1 cellular context compared by ENCODE assay signal in the genomic region with DNA sequence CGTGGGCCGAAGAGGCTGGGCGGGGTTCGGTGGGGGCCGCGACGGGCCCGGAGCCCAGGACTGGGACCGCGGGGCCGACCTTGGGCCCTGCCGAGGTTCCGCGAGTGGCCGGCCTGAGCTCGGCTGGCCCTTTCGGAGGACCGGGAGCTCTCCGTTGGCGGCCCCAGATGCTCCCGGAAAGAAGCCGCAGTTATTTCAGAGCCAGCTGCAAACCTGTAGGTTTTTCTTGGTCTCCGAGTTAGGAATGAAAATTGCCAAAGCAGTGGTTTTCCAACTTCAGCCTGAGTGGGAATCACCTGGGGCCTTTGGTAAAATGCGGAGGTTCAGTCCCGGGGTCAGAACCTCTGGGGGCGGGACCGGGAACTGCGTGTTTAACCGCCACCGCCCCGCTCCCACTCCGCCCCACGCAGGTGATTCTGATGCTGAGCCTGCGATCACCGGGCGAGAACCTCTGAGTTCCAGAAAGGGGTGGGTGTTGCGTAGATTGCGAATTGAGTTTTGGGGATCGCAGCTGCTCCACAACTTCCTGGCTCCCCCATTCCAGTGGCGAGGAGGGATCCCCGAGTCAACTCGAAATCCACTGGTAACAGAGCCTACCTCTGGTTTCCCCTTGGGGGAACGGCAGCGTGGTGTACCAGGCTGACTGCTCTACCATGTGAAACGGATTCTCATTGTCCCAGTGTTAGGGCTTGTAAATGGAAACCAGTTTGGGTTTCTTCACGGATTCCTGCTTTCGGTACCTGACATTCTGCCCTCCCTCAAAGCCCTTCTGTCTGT.
TF ChIP-seq lines count a peak whose summit lies in the region.
"Not testable (repeated sequence)": the region's sequence is repeated elsewhere in the genome, so short reads cannot be mapped to it uniquely, and the experiment has no call there.

No MANE protein-coding gene starts in this region.

TF ChIP-seq in HepG2, 621 proteins besides CTCF, POLR2A, EP300 and RAD21 (continues in another document):
- TF ChIP-seq ZNF224 (CRISPR knock-in tag; IDR thresholded peaks at IDR 0.05) (0 out of 2 replicates have a peak, but pooled peaks have one; percentile 7), PRMT3 (CRISPR knock-in tag; IDR thresholded peaks at IDR 0.05; ENCODE audit: borderline replicate concordance, low read depth) (peak; percentile 90; the same call in 1 of the 2 replicates), ZNF878 (CRISPR knock-in tag; IDR thresholded peaks at IDR 0.05) (0 out of 2 replicates have a peak, but pooled peaks have one; percentile 6), ZNF780A (CRISPR knock-in tag; IDR thresholded peaks at IDR 0.05) (0 out of 2 replicates have a peak, but pooled peaks have one; percentile 11), MAF1 (CRISPR knock-in tag; IDR thresholded peaks at IDR 0.05; ENCODE audit: borderline replicate concordance) (0 out of 2 replicates have a peak, but pooled peaks have one; percentile 47), ZNF232 (CRISPR knock-in tag; IDR thresholded peaks at IDR 0.05; ENCODE audit: borderline replicate concordance) (0 out of 2 replicates have a peak, but pooled peaks have one; percentile 33), NR2F6 (IDR thresholded peaks at IDR 0.05) (peak; percentile 44; the same call in 1 of the 2 replicates), KMT2A (CRISPR knock-in tag; IDR thresholded peaks at IDR 0.05) (peak; percentile 21; the same call in 1 of the 2 replicates), NFATC3 (CRISPR knock-in tag; IDR thresholded peaks at IDR 0.05) (0 out of 2 replicates have a peak, but pooled peaks have one; percentile 41), ZNF709 (CRISPR knock-in tag; IDR thresholded peaks at IDR 0.05) (0 out of 2 replicates have a peak, but pooled peaks have one; percentile 17), ZNF546 (CRISPR knock-in tag; conservative IDR thresholded peaks at IDR 0.05) (0 out of 2 replicates have a peak, but pooled peaks have one; percentile 36), HNRNPLL (IDR thresholded peaks at IDR 0.05; ENCODE audit: low read depth, low read length, poor library complexity, severe bottlenecking) (peak; percentile 55), TBX2 (CRISPR knock-in tag; IDR thresholded peaks at IDR 0.05; ENCODE audit: borderline replicate concordance) (peak; percentile 36; the same call in 1 of the 2 replicates), ZNF235 (CRISPR knock-in tag; IDR thresholded peaks at IDR 0.05; ENCODE audit: borderline replicate concordance) (0 out of 2 replicates have a peak, but pooled peaks have one; percentile 14), ASH2L (IDR thresholded peaks at IDR 0.05; ENCODE audit: insufficient read length, low read depth, low read length) (peak; percentile 17), CAMTA2 (CRISPR knock-in tag; IDR thresholded peaks at IDR 0.05; ENCODE audit: borderline replicate concordance) (0 out of 2 replicates have a peak, but pooled peaks have one; percentile 25), ZNF557 (CRISPR knock-in tag; IDR thresholded peaks at IDR 0.05) (0 out of 2 replicates have a peak, but pooled peaks have one; percentile 65), ZNF674 (CRISPR knock-in tag; IDR thresholded peaks at IDR 0.05; ENCODE audit: low read depth) (0 out of 2 replicates have a peak, but pooled peaks have one; percentile 14), MXD4 (CRISPR knock-in tag; IDR thresholded peaks at IDR 0.05) (0 out of 2 replicates have a peak, but pooled peaks have one; percentile 39), ZFP1 (CRISPR knock-in tag; IDR thresholded peaks at IDR 0.05) (0 out of 2 replicates have a peak, but pooled peaks have one; percentile 42), ZFY (CRISPR knock-in tag; IDR thresholded peaks at IDR 0.05) (peak; percentile 42), NFKBIZ (CRISPR knock-in tag; IDR thresholded peaks at IDR 0.05) (0 out of 2 replicates have a peak, but pooled peaks have one; percentile 9), MED1 (CRISPR knock-in tag; IDR thresholded peaks at IDR 0.05) (peak; percentile 2)
- TF ChIP-seq NR2F6 (CRISPR knock-in tag; IDR thresholded peaks at IDR 0.05) = not testable (repeated sequence)
- TF ChIP-seq, protein P1, sequence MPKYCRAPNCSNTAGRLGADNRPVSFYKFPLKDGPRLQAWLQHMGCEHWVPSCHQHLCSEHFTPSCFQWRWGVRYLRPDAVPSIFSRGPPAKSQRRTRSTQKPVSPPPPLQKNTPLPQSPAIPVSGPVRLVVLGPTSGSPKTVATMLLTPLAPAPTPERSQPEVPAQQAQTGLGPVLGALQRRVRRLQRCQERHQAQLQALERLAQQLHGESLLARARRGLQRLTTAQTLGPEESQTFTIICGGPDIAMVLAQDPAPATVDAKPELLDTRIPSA (CRISPR knock-in tag; IDR thresholded peaks at IDR 0.05; ENCODE audit: borderline replicate concordance) = 0 out of 2 replicates have a peak, but pooled peaks have one; percentile 29
- TF ChIP-seq, protein P2, sequence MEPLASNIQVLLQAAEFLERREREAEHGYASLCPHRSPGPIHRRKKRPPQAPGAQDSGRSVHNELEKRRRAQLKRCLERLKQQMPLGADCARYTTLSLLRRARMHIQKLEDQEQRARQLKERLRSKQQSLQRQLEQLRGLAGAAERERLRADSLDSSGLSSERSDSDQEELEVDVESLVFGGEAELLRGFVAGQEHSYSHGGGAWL (CRISPR knock-in tag; IDR thresholded peaks at IDR 0.05) = 0 out of 2 replicates have a peak, but pooled peaks have one; percentile 1
- TF ChIP-seq, protein P3, sequence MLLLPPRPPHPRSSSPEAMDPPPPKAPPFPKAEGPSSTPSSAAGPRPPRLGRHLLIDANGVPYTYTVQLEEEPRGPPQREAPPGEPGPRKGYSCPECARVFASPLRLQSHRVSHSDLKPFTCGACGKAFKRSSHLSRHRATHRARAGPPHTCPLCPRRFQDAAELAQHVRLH (CRISPR knock-in tag; IDR thresholded peaks at IDR 0.05; ENCODE audit: borderline replicate concordance, low read depth) = 0 out of 2 replicates have a peak, but pooled peaks have one; percentile 32
- TF ChIP-seq, protein P4, sequence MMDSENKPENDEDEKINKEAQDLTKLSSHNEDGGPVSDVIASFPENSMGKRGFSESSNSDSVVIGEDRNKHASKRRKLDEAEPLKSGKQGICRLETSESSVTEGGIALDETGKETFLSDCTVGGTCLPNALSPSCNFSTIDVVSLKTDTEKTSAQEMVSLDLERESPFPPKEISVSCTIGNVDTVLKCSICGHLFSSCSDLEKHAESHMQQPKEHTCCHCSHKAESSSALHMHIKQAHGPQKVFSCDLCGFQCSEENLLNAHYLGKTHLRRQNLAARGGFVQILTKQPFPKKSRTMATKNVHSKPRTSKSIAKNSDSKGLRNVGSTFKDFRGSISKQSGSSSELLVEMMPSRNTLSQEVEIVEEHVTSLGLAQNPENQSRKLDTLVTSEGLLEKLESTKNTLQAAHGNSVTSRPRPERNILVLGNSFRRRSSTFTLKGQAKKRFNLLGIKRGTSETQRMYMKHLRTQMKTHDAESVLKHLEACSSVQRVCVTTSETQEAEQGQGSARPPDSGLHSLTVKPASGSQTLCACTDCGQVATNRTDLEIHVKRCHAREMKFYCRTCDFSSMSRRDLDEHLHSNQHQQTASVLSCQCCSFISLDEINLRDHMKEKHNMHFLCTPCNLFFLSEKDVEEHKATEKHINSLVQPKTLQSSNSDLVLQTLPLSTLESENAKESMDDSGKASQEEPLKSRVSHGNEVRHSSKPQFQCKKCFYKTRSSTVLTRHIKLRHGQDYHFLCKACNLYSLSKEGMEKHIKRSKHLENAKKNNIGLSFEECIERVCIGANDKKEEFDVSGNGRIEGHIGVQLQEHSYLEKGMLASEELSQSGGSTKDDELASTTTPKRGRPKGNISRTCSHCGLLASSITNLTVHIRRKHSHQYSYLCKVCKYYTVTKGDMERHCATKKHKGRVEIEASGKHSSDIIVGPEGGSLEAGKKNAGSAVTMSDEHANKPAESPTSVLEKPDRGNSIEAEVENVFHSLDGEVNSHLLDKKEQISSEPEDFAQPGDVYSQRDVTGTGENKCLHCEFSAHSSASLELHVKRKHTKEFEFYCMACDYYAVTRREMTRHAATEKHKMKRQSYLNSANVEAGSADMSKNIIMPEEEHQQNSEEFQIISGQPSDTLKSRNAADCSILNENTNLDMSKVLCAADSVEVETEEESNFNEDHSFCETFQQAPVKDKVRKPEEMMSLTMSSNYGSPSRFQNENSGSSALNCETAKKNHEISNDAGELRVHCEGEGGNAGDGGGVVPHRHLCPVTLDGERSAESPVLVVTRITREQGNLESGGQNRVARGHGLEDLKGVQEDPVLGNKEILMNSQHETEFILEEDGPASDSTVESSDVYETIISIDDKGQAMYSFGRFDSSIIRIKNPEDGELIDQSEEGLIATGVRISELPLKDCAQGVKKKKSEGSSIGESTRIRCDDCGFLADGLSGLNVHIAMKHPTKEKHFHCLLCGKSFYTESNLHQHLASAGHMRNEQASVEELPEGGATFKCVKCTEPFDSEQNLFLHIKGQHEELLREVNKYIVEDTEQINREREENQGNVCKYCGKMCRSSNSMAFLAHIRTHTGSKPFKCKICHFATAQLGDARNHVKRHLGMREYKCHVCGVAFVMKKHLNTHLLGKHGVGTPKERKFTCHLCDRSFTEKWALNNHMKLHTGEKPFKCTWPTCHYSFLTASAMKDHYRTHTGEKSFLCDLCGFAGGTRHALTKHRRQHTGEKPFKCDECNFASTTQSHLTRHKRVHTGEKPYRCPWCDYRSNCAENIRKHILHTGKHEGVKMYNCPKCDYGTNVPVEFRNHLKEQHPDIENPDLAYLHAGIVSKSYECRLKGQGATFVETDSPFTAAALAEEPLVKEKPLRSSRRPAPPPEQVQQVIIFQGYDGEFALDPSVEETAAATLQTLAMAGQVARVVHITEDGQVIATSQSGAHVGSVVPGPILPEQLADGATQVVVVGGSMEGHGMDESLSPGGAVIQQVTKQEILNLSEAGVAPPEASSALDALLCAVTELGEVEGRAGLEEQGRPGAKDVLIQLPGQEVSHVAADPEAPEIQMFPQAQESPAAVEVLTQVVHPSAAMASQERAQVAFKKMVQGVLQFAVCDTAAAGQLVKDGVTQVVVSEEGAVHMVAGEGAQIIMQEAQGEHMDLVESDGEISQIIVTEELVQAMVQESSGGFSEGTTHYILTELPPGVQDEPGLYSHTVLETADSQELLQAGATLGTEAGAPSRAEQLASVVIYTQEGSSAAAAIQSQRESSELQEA (CRISPR knock-in tag; IDR thresholded peaks at IDR 0.05; ENCODE audit: not compliant biosample characterization) = peak; percentile 47
- TF ChIP-seq, protein P5, sequence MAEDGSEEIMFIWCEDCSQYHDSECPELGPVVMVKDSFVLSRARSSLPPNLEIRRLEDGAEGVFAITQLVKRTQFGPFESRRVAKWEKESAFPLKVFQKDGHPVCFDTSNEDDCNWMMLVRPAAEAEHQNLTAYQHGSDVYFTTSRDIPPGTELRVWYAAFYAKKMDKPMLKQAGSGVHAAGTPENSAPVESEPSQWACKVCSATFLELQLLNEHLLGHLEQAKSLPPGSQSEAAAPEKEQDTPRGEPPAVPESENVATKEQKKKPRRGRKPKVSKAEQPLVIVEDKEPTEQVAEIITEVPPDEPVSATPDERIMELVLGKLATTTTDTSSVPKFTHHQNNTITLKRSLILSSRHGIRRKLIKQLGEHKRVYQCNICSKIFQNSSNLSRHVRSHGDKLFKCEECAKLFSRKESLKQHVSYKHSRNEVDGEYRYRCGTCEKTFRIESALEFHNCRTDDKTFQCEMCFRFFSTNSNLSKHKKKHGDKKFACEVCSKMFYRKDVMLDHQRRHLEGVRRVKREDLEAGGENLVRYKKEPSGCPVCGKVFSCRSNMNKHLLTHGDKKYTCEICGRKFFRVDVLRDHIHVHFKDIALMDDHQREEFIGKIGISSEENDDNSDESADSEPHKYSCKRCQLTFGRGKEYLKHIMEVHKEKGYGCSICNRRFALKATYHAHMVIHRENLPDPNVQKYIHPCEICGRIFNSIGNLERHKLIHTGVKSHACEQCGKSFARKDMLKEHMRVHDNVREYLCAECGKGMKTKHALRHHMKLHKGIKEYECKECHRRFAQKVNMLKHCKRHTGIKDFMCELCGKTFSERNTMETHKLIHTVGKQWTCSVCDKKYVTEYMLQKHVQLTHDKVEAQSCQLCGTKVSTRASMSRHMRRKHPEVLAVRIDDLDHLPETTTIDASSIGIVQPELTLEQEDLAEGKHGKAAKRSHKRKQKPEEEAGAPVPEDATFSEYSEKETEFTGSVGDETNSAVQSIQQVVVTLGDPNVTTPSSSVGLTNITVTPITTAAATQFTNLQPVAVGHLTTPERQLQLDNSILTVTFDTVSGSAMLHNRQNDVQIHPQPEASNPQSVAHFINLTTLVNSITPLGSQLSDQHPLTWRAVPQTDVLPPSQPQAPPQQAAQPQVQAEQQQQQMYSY (CRISPR knock-in tag; IDR thresholded peaks at IDR 0.05) = peak; percentile 69; the same call in 1 of the 2 replicates
- TF ChIP-seq, protein P6, sequence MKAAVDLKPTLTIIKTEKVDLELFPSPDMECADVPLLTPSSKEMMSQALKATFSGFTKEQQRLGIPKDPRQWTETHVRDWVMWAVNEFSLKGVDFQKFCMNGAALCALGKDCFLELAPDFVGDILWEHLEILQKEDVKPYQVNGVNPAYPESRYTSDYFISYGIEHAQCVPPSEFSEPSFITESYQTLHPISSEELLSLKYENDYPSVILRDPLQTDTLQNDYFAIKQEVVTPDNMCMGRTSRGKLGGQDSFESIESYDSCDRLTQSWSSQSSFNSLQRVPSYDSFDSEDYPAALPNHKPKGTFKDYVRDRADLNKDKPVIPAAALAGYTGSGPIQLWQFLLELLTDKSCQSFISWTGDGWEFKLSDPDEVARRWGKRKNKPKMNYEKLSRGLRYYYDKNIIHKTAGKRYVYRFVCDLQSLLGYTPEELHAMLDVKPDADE (CRISPR knock-in tag; IDR thresholded peaks at IDR 0.05) = 0 out of 2 replicates have a peak, but pooled peaks have one; percentile 70
- TF ChIP-seq, protein P7, sequence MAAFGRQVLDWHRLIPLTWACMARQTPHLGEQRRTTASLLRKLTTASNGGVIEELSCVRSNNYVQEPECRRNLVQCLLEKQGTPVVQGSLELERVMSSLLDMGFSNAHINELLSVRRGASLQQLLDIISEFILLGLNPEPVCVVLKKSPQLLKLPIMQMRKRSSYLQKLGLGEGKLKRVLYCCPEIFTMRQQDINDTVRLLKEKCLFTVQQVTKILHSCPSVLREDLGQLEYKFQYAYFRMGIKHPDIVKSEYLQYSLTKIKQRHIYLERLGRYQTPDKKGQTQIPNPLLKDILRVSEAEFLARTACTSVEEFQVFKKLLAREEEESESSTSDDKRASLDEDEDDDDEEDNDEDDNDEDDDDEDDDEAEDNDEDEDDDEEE (CRISPR knock-in tag; IDR thresholded peaks at IDR 0.05) = peak; percentile 31; the same call in 1 of the 2 replicates
- TF ChIP-seq, protein P8, sequence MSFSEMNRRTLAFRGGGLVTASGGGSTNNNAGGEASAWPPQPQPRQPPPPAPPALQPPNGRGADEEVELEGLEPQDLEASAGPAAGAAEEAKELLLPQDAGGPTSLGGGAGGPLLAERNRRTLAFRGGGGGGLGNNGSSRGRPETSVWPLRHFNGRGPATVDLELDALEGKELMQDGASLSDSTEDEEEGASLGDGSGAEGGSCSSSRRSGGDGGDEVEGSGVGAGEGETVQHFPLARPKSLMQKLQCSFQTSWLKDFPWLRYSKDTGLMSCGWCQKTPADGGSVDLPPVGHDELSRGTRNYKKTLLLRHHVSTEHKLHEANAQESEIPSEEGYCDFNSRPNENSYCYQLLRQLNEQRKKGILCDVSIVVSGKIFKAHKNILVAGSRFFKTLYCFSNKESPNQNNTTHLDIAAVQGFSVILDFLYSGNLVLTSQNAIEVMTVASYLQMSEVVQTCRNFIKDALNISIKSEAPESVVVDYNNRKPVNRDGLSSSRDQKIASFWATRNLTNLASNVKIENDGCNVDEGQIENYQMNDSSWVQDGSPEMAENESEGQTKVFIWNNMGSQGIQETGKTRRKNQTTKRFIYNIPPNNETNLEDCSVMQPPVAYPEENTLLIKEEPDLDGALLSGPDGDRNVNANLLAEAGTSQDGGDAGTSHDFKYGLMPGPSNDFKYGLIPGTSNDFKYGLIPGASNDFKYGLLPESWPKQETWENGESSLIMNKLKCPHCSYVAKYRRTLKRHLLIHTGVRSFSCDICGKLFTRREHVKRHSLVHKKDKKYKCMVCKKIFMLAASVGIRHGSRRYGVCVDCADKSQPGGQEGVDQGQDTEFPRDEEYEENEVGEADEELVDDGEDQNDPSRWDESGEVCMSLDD (CRISPR knock-in tag; IDR thresholded peaks at IDR 0.05; ENCODE audit: borderline replicate concordance) = peak; percentile 34; the same call in 1 of the 2 replicates
